In genomic region chr6:44224154-44224977, GRCh38 we compare ENCODE assay signal across 8 cellular contexts. TPM values are rescaled to one million over a fixed set of nuclear protein-coding genes. Genes with fewer than 3 reads are reported as not detected.
A peak's percentile ranks its signal among the peaks of the same experiment; 100 is the strongest.
DNase-seq lines count a peak whose midpoint lies in the region; ATAC-seq, FAIRE-seq and TF ChIP-seq lines count a peak whose summit lies in the region.

No MANE protein-coding gene starts in this region.

- no peak for FAIRE-seq in kidney (lab: Jason Lieb, UNC)

- H3K4me1 ChIP-seq in MM.1S (ENCODE audit: low read length) (peaks cover 25% of the 10 kb centered on the region), kidney (ENCODE audit: control insufficient read depth in 1 of 2, insufficient read depth in 1 of 2, low read depth in 1 of 2, low read length in 2 of 2) (peaks cover 15 to 29% of the 10 kb centered on the region in 2 donors), tibial nerve (peaks cover 0 to 94% (median 51%) of the 10 kb centered on the region in 4 donors)

- no peaks in the 10 kb centered on the region for H3K36me3 ChIP-seq in MM.1S (replicated peaks; ENCODE audit: insufficient read depth, low read length)
- H3K36me3 ChIP-seq in kidney (ENCODE audit: control insufficient read depth in 1 of 2, insufficient read depth in 2 of 2, low read length in 2 of 2) = no peaks in the 10 kb centered on the region
- peaks cover 0 to under 1% (median 0%) of the 10 kb centered on the region in 3 donors for H3K36me3 ChIP-seq in tibial nerve

- H3K27me3 ChIP-seq in MM.1S (replicated peaks; ENCODE audit: insufficient read depth, low read length) (no peaks in the 10 kb centered on the region), tibial nerve (no peaks in the 10 kb centered on the region)

- peak overlapping the region; percentile 94 for H3K4me2 ChIP-seq in MM.1S (ENCODE audit: low read depth, low read length)

- ATAC-seq in HG02763 (IDR thresholded peaks at IDR 0.05; ENCODE audit: unreplicated experiment) = no peak

- H3K9me2 ChIP-seq in MM.1S (replicated peaks; ENCODE audit: insufficient read depth, low read length) = no peaks in the 10 kb centered on the region

- no peak for TF ChIP-seq EP300 in tibial nerve (IDR thresholded peaks at IDR 0.05)

- intact Hi-C loops in kidney (cut with DNase I) = no loop called here

- no peak for TF ChIP-seq POLR2A in tibial nerve (IDR thresholded peaks at IDR 0.05)

- H3K9ac ChIP-seq in MM.1S (ENCODE audit: low read length) (peak overlapping the region; percentile 75), kidney (ENCODE audit: low read length in 2 of 2) (peak overlapping the region in 1 of 2 donors; percentile 7)

- 26 to 30% methylated on average over 6 of the region's 6 CpGs for WGBS in tibial nerve, 2 donors

- no peak for TF ChIP-seq CTCF in GM12875 (IDR thresholded peaks at IDR 0.05; ENCODE audit: borderline replicate concordance, insufficient read depth, low read depth, low read length)
- TF ChIP-seq CTCF in MM.1S (IDR thresholded peaks at IDR 0.05; ENCODE audit: low read length) = peak; percentile 9
- no peak for TF ChIP-seq CTCF in kidney (IDR thresholded peaks at IDR 0.05; ENCODE audit: borderline replicate concordance, extremely low read depth, insufficient read depth)
- TF ChIP-seq CTCF in tibial nerve (IDR thresholded peaks at IDR 0.05) = no peak

- DNase-seq in A172 (ENCODE audit: low spot score) (peak; percentile 34), MM.1S (no peak), amniotic epithelial cell (ENCODE audit: low read depth) (peak; percentile 11), kidney (peak; percentile 59), tibial nerve (ENCODE audit: low spot score in 2 of 2) (no peak), HPDE6-E6E7 (ENCODE audit: extremely low spot score) (no peak)

- peaks cover 50% of the 10 kb centered on the region for H3K79me2 ChIP-seq in MM.1S (ENCODE audit: low read length)

- H3K9me3 ChIP-seq in MM.1S (replicated peaks; ENCODE audit: insufficient read depth, low read length) (no peaks in the 10 kb centered on the region), kidney (ENCODE audit: control insufficient read depth in 1 of 2, low read length in 2 of 2) (no peaks in the 10 kb centered on the region), tibial nerve (no peaks in the 10 kb centered on the region)

- no peaks in the 10 kb centered on the region for H4K20me1 ChIP-seq in MM.1S (ENCODE audit: insufficient read depth, low read length)

- H3F3A ChIP-seq in MM.1S (ENCODE audit: insufficient read depth, low read length) = peaks cover 20% of the 10 kb centered on the region

- peak overlapping the region; percentile 63; the same call in 1 of the 2 replicates for H3K27ac ChIP-seq in MM.1S (ENCODE audit: low read length)
- H3K27ac ChIP-seq in kidney (ENCODE audit: low read depth in 2 of 2, low read length in 2 of 2) = no peak overlapping the region
- H3K27ac ChIP-seq in tibial nerve = peak overlapping the region in 3 of 4 donors; percentile 76 to 90 (median 88)

- H2AFZ ChIP-seq in MM.1S (ENCODE audit: low read length) = peak overlapping the region; percentile 58; the same call in 1 of the 2 replicates

- H3K4me3 ChIP-seq in GM12875 (ENCODE audit: low read depth, low read length) (peak overlapping the region; percentile 50), MM.1S (ENCODE audit: low read length) (peak overlapping the region; percentile 80), kidney (ENCODE audit: low read length in 2 of 2) (peak overlapping the region; percentile 43 to 44), tibial nerve (peak overlapping the region; percentile 44 to 78 (median 61))

RNA-seq across cellular contexts. Expression of gene SLC29A1, which starts 1.0 kb away (rescaled TPM):
- total RNA-seq in A172 (2014; rRNA removed; shearing (Covaris generic)) = 24.7 and 26.2 TPM in 2 replicates
- 74.6 TPM for total RNA-seq in kidney
- 50.1 TPM for polyA plus RNA-seq in kidney (ENCODE audit: insufficient read depth, low read depth, low replicate concordance)
- total RNA-seq in tibial nerve = 10 to 100 TPM; 51.4 to 83.1 (median 63.8) TPM

RNA-seq across cellular contexts. Expression of gene MYMX, which starts 7.6 kb away (rescaled TPM):
- not detected in 2 replicates for total RNA-seq in A172 (2014; rRNA removed; shearing (Covaris generic))
- 1.1 TPM for total RNA-seq in kidney
- 2.2 TPM for polyA plus RNA-seq in kidney (ENCODE audit: insufficient read depth, low read depth, low replicate concordance)
- not detected for total RNA-seq in tibial nerve

RNA-seq across cellular contexts. Expression of gene HSP90AB1, which starts 22.5 kb away (rescaled TPM):
- 2,477 and 2,544 TPM in 2 replicates for total RNA-seq in A172 (2014; rRNA removed; shearing (Covaris generic))
- total RNA-seq in kidney (551 TPM), tibial nerve (100 to 1,000 TPM; 485 to 580 (median 543) TPM)
- polyA plus RNA-seq in kidney (ENCODE audit: insufficient read depth, low read depth, low replicate concordance) = 499 TPM

RNA-seq across cellular contexts. Expression of gene SLC35B2, which starts 33.0 kb away (rescaled TPM):
- 112 and 137 TPM in 2 replicates for total RNA-seq in A172 (2014; rRNA removed; shearing (Covaris generic))
- 45.1 TPM for total RNA-seq in kidney
- polyA plus RNA-seq in kidney (ENCODE audit: insufficient read depth, low read depth, low replicate concordance) = 49.5 TPM
- total RNA-seq in tibial nerve = 10 to 100 TPM; 28.0 to 34.1 (median 33.1) TPM

RNA-seq across cellular contexts. Expression of gene NFKBIE, which starts 41.0 kb away (rescaled TPM):
- 22.4 and 33.4 TPM in 2 replicates for total RNA-seq in A172 (2014; rRNA removed; shearing (Covaris generic))
- total RNA-seq in kidney (19.0 TPM), tibial nerve (10 to 100 TPM; 12.7 to 20.7 (median 16.0) TPM)
- polyA plus RNA-seq in kidney (ENCODE audit: insufficient read depth, low read depth, low replicate concordance) = 12.6 TPM

Comparison
In these comparisons a context has a peak if more than half of its experiments do, and no peak if none do; other contexts are left out.
1. DNase-seq: peak in A172 (single experiment), amniotic epithelial cell (single experiment) and kidney (single experiment); none in MM.1S (single experiment), tibial nerve (0 of 2) and HPDE6-E6E7 (single experiment).
2. H3K27ac ChIP-seq: peak in MM.1S (single experiment) and tibial nerve (3 of 4); none in kidney (0 of 2).
3. Peak in every context shown above with its lines, with median percentiles within 50 percentile points of each other: H3K4me3 ChIP-seq.